ENCODE assay signal across 18 cellular contexts in genomic region chr7:70383947-70384475, GRCh38.
"Had no signal": no experiment of that assay in that cellular context is flagged by ENCODE, and none has a peak within 500 bp of the region (broad histone marks: within the 10 kb centered on the region; RNA-seq: fewer than 3 reads in every experiment).

No MANE protein-coding gene starts in this region.

- H3K4me3 Mint-ChIP-seq: nephron had no signal

- H3K27ac Mint-ChIP-seq: nephron had no signal

- ATAC-seq: esophagus mucosa, gastrocnemius medialis, heart left ventricle, left lung had no signal

- H3K9me3 Mint-ChIP-seq: nephron had no signal

- H3K4me1 Mint-ChIP-seq: nephron had no signal

- DNase-seq: activated CD4-positive, alpha-beta T cell treated with anti-CD3 and anti-CD28 coated beads, Interleukin-2, amount 50 U/mL, for 1 hour; activated CD4-positive, CD25-positive, alpha-beta regulatory T cell treated with anti-CD3 and anti-CD28 coated beads, Interleukin-2, amount 50 U/mL, for 72 hours; activated CD8-positive, alpha-beta memory T cell treated with anti-CD3 and anti-CD28 coated beads, Interleukin-2, amount 50 U/mL, for 4 hours; activated effector memory CD4-positive, alpha-beta T cell treated with Interleukin-2 at 50 U/mL for 16 hours; activated naive CD4-positive, alpha-beta T cell treated with anti-CD3 and anti-CD28 coated beads, Interleukin-2, amount 50 U/mL, for 16 hours; activated T-cell treated with anti-CD3 and anti-CD28 coated beads, Interleukin-2, amount 50 U/mL, for 48 hours; aorta; effector CD4-positive, alpha-beta T cell; gastrocnemius medialis; heart left ventricle; kidney; left lung; midbrain; retina; stimulated activated CD8-positive, alpha-beta memory T cell treated with anti-CD3 and anti-CD28 coated beads, Interleukin-4, amount 100 ng/mL, for 48 hours; stimulated activated naive CD4-positive, alpha-beta T cell had no signal
